Comparison of ENCODE assay signal across 19 cellular contexts in the genomic region with DNA sequence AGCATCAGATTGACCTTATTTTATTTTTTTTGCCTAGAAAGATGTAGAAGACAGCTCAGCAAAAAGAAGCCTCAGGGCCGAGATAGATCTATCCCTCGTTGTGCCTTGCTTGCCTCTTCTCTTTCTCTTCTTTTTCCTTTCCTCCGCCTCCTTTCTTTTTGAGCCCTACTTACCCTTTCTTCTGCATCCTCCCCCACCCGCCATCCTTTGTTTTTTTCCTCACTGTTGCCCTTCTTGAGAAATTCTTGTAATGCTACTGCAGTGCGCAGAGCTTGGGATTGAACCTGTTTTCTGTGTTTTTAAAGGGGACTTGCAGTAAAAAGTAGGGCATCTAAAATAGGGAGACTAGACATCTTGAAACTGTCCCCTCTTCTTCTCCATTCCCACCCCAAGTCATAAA. TPM values are rescaled to one million over a fixed set of nuclear protein-coding genes. Genes with fewer than 3 reads are reported as not detected.
DNase-seq lines count a peak whose midpoint lies in the region; ATAC-seq and TF ChIP-seq lines count a peak whose summit lies in the region.
"Had no signal": no experiment of that assay in that cellular context is flagged by ENCODE, and none has a peak within 500 bp of the region (broad histone marks: within the 10 kb centered on the region; RNA-seq: fewer than 3 reads in every experiment).

No MANE protein-coding gene starts in this region.

- H3K79me1 ChIP-seq in H9 (ENCODE audit: insufficient read depth, low read depth, low read length, poor library complexity, severe bottlenecking) = no peaks in the 10 kb centered on the region

- H3K56ac ChIP-seq in H9 (ENCODE audit: insufficient read length, low read depth, low read length) = no peak overlapping the region

- intact Hi-C loops in activated CD8-positive, alpha-beta T cell treated with anti-CD3 and anti-CD28 coated beads for 36 hours (cut with micrococcal nuclease) = no loop called here
- intact Hi-C loops in breast epithelium (cut with DNase I; ENCODE audit: low total_unique reads) = no loop called here

- no peak overlapping the region for H2BK12ac ChIP-seq in H9 (ENCODE audit: insufficient read length, low read depth, low read length)

- no peak overlapping the region for H4K5ac ChIP-seq in H9 (ENCODE audit: insufficient read length, low read depth, low read length)

- peak overlapping the region; percentile 41 for H3K27ac Mint-ChIP-seq in activated CD8-positive, alpha-beta T cell treated with anti-CD3 and anti-CD28 coated beads for 36 hours
- H3K27ac Mint-ChIP-seq in activated CD8-positive, alpha-beta T cell treated with anti-CD3 and anti-CD28 coated beads, Interleukin-2, amount 10 ng/mL, durations not matched to agents 7 days and 5 days = no peak overlapping the region
- peak overlapping the region; percentile 21 to 92 (median 63); a peak in 6 of 7 replicates for H3K27ac Mint-ChIP-seq in H9
- H3K27ac Mint-ChIP-seq in chondrocyte (ENCODE audit: unreplicated experiment) = peak overlapping the region; percentile 49
- H3K27ac Mint-ChIP-seq in neural progenitor cell = peak overlapping the region; percentile 44
- H3K27ac Mint-ChIP-seq: dendritic cell treated with granulocyte-macrophage colony-stimulating factor and Interleukin-4, amounts not matched to agents 40 ng/mL and 50 ng/mL, for 4 days had no signal

- POLR2A ChIA-PET in activated CD8-positive, alpha-beta T cell treated with anti-CD3 and anti-CD28 coated beads for 36 hours (lab: Charles Lee) = interaction anchor here (0.7 to 1.0 kb wide), 2 partner anchors 54 to 238 kb away, joined by 3 read pairs; no protein-coding TSS in a partner anchor
- POLR2A ChIA-PET in activated CD8-positive, alpha-beta T cell treated with anti-CD3 and anti-CD28 coated beads, Interleukin-2, amount 10 ng/mL, durations not matched to agents 7 days and 5 days (lab: Charles Lee) = no interaction called here

- H4K20me1 ChIP-seq in H9 (ENCODE audit: control insufficient read depth, insufficient read depth, insufficient read length) (no peaks in the 10 kb centered on the region), neural progenitor cell (ENCODE audit: low read depth) (peaks cover 82% of the 10 kb centered on the region), GM23248 (ENCODE audit: insufficient read depth) (peaks cover 45% of the 10 kb centered on the region; the same call in 1 of the 2 replicates)

- H3K79me2 ChIP-seq in H9 (ENCODE audit: insufficient read depth, low read length) (peaks cover 24% of the 10 kb centered on the region; the same call in 1 of the 2 replicates), neural progenitor cell (ENCODE audit: low read depth) (peaks cover 100% of the 10 kb centered on the region), GM23248 (ENCODE audit: insufficient read depth) (peaks cover 100% of the 10 kb centered on the region)

- no peaks in the 10 kb centered on the region for H3K9me3 ChIP-seq in H9 (ENCODE audit: control insufficient read depth, low read depth, low read length)
- no peaks in the 10 kb centered on the region for H3K9me3 ChIP-seq in neural progenitor cell (ENCODE audit: low read depth)
- no peaks in the 10 kb centered on the region for H3K9me3 ChIP-seq in breast epithelium
- no peaks in the 10 kb centered on the region for H3K9me3 ChIP-seq in GM23248 (ENCODE audit: low read depth)
- H3K9me3 ChIP-seq: A549, BLaER1, heart right ventricle, neutrophil, uterus had no signal

- H3K4me1 ChIP-seq in H9 (ENCODE audit: insufficient read depth, low read length) = peaks cover 12% of the 10 kb centered on the region; the same call in 1 of the 2 replicates
- H3K4me1 ChIP-seq in neural progenitor cell = peaks cover 49% of the 10 kb centered on the region
- peaks cover 0 to 2% of the 10 kb centered on the region in 2 donors for H3K4me1 ChIP-seq in breast epithelium
- H3K4me1 ChIP-seq in GM23248 (ENCODE audit: insufficient read depth) = peaks cover 3% of the 10 kb centered on the region

- H3K9ac ChIP-seq in H9 (ENCODE audit: extremely low read depth, insufficient read length, low read length) (no peak overlapping the region), neural progenitor cell (no peak overlapping the region), GM23248 (no peak overlapping the region)
- H3K9ac ChIP-seq: BLaER1 had no signal

- no peaks in the 10 kb centered on the region for H3K23me2 ChIP-seq in H9 (ENCODE audit: insufficient read length, low read depth, low read length, poor library complexity, severe bottlenecking)

- H4K8ac ChIP-seq in H9 (replicated peaks; ENCODE audit: insufficient read length, low read depth, low read length) = no peak overlapping the region

- no peaks in the 10 kb centered on the region for H3K9me3 Mint-ChIP-seq in activated CD8-positive, alpha-beta T cell treated with anti-CD3 and anti-CD28 coated beads for 36 hours
- no peaks in the 10 kb centered on the region for H3K9me3 Mint-ChIP-seq in activated CD8-positive, alpha-beta T cell treated with anti-CD3 and anti-CD28 coated beads, Interleukin-2, amount 10 ng/mL, durations not matched to agents 7 days and 5 days (ENCODE audit: insufficient read depth)
- H3K9me3 Mint-ChIP-seq in H9 (no peaks in the 10 kb centered on the region), chondrocyte (ENCODE audit: low read depth) (no peaks in the 10 kb centered on the region), neural progenitor cell (peaks cover 7% of the 10 kb centered on the region)
- H3K9me3 Mint-ChIP-seq: dendritic cell treated with granulocyte-macrophage colony-stimulating factor and Interleukin-4, amounts not matched to agents 40 ng/mL and 50 ng/mL, for 4 days had no signal

- no peak overlapping the region for H2BK20ac ChIP-seq in H9 (ENCODE audit: low read depth, low read length, poor library complexity, severe bottlenecking)

- H3K4me3 ChIP-seq in neural progenitor cell (no peak overlapping the region), breast epithelium (no peak overlapping the region), GM23248 (no peak overlapping the region)
- H3K4me3 ChIP-seq: A549, BLaER1, heart right ventricle, uterus had no signal

- no peak overlapping the region for H2BK5ac ChIP-seq in H9 (ENCODE audit: insufficient read length, low read length)

- no peak for DNase-seq in activated CD8-positive, alpha-beta T cell treated with anti-CD3 and anti-CD28 coated beads for 36 hours
- no peak for DNase-seq in activated CD8-positive, alpha-beta T cell treated with anti-CD3 and anti-CD28 coated beads, Interleukin-2, amount 10 ng/mL, durations not matched to agents 7 days and 5 days
- DNase-seq in H9 (no peak), chondrocyte (ENCODE audit: low spot score) (no peak), neural progenitor cell (ENCODE audit: low spot score) (peak; percentile 39), breast epithelium (ENCODE audit: low spot score in 2 of 2) (no peak), GM23248 (no peak)
- DNase-seq: activated CD4-positive, alpha-beta T cell treated with anti-CD3 and anti-CD28 coated beads for 4 hours; activated T-cell treated with anti-CD3 and anti-CD28 coated beads for 4 hours; heart right ventricle; left ventricle myocardium superior; NCI-H2171 treated with DMSO at 0.1 percent for 48 hours; NCI-H526 treated with DMSO at 0.1 percent for 48 hours; uterus had no signal

- no peak overlapping the region for H2BK120ac ChIP-seq in H9 (ENCODE audit: low read depth, low read length, poor library complexity, severe bottlenecking)

- peaks cover 31% of the 10 kb centered on the region for H3F3A ChIP-seq in neural progenitor cell (ENCODE audit: low read depth)
- peaks cover 9% of the 10 kb centered on the region for H3F3A ChIP-seq in GM23248 (ENCODE audit: insufficient read depth)

- no peak overlapping the region for H3K4ac ChIP-seq in H9 (ENCODE audit: low read depth, low read length)

- H3K27ac ChIP-seq in H9 (ENCODE audit: insufficient read length, low read depth, low read length) = no peak overlapping the region
- no peak overlapping the region for H3K27ac ChIP-seq in neural progenitor cell
- no peak overlapping the region for H3K27ac ChIP-seq in breast epithelium
- no peak overlapping the region for H3K27ac ChIP-seq in GM23248
- H3K27ac ChIP-seq: A549, BLaER1, heart right ventricle, neutrophil, uterus had no signal

- H3K4me1 Mint-ChIP-seq in activated CD8-positive, alpha-beta T cell treated with anti-CD3 and anti-CD28 coated beads for 36 hours (ENCODE audit: low read depth) = peaks cover 85% of the 10 kb centered on the region
- peaks cover 71% of the 10 kb centered on the region for H3K4me1 Mint-ChIP-seq in activated CD8-positive, alpha-beta T cell treated with anti-CD3 and anti-CD28 coated beads, Interleukin-2, amount 10 ng/mL, durations not matched to agents 7 days and 5 days (ENCODE audit: low read depth)
- H3K4me1 Mint-ChIP-seq in H9 (peaks cover 87 to 89% of the 10 kb centered on the region in 2 experiments), chondrocyte (ENCODE audit: low read depth) (peaks cover 76% of the 10 kb centered on the region), neural progenitor cell (peaks cover 47% of the 10 kb centered on the region)

- H3K23ac ChIP-seq in H9 (ENCODE audit: insufficient read length, low read depth, low read length) = no peak overlapping the region

- H2AFZ ChIP-seq in H9 (ENCODE audit: low read length) (no peak overlapping the region), neural progenitor cell (replicated peaks) (no peak overlapping the region), GM23248 (no peak overlapping the region)

- H3K9me2 ChIP-seq in GM23248 (ENCODE audit: insufficient read depth) = no peaks in the 10 kb centered on the region

- H3K27me3 ChIP-seq in H9 (ENCODE audit: insufficient read depth, low read length) = no peaks in the 10 kb centered on the region
- no peaks in the 10 kb centered on the region for H3K27me3 ChIP-seq in neural progenitor cell
- no peaks in the 10 kb centered on the region for H3K27me3 ChIP-seq in breast epithelium
- H3K27me3 ChIP-seq in GM23248 (replicated peaks; ENCODE audit: insufficient read depth) = no peaks in the 10 kb centered on the region
- H3K27me3 ChIP-seq: BLaER1, heart right ventricle, neutrophil, uterus had no signal

- H3K18ac ChIP-seq in H9 (ENCODE audit: insufficient read length, low read depth, low read length) = peak overlapping the region; percentile 43

- CTCF ChIA-PET in activated CD8-positive, alpha-beta T cell treated with anti-CD3 and anti-CD28 coated beads for 36 hours (lab: Charles Lee) = no interaction called here
- CTCF ChIA-PET in activated CD8-positive, alpha-beta T cell treated with anti-CD3 and anti-CD28 coated beads, Interleukin-2, amount 10 ng/mL, durations not matched to agents 7 days and 5 days (lab: Charles Lee) = interaction anchor here (1.4 to 3.5 kb wide), 2 partner anchors 10 to 15 kb away, joined by 5 to 13 read pairs; no protein-coding TSS in a partner anchor

- no peak overlapping the region for H2AK5ac ChIP-seq in H9 (ENCODE audit: insufficient read length, low read length)

- no peak overlapping the region for H3T11ph ChIP-seq in H9 (ENCODE audit: low read length)

- no peak for ATAC-seq in activated CD8-positive, alpha-beta T cell treated with anti-CD3 and anti-CD28 coated beads for 36 hours
- ATAC-seq in activated CD8-positive, alpha-beta T cell treated with anti-CD3 and anti-CD28 coated beads, Interleukin-2, amount 10 ng/mL, durations not matched to agents 7 days and 5 days = no peak
- no peak for ATAC-seq in HG03432 (IDR thresholded peaks at IDR 0.05; ENCODE audit: unreplicated experiment)
- ATAC-seq: A549, heart right ventricle, left ventricle myocardium superior had no signal

- WGBS in H9 (ENCODE audit: extremely low coverage, insufficient read length, low lambda C conversion rate) = no CpG with 5 or more reads among the region's 5 CpGs
- WGBS in GM23248 (ENCODE audit: low coverage in 1 of 2, low lambda C conversion rate in 2 of 2, missing lambda C conversion rate in 2 of 2), 2 experiments = 86 to 88% methylated on average over 5 of the region's 5 CpGs

- H3K36me3 ChIP-seq in neural progenitor cell = no peaks in the 10 kb centered on the region
- H3K36me3 ChIP-seq in breast epithelium = no peaks in the 10 kb centered on the region
- no peaks in the 10 kb centered on the region for H3K36me3 ChIP-seq in GM23248 (ENCODE audit: low read depth)
- H3K36me3 ChIP-seq: neutrophil, uterus had no signal

- in situ Hi-C loops in GM23248 (cut with MboI) = no loop called here

- no peaks in the 10 kb centered on the region for H3K27me3 Mint-ChIP-seq in activated CD8-positive, alpha-beta T cell treated with anti-CD3 and anti-CD28 coated beads for 36 hours
- no peaks in the 10 kb centered on the region for H3K27me3 Mint-ChIP-seq in activated CD8-positive, alpha-beta T cell treated with anti-CD3 and anti-CD28 coated beads, Interleukin-2, amount 10 ng/mL, durations not matched to agents 7 days and 5 days (ENCODE audit: low read depth)
- H3K27me3 Mint-ChIP-seq in H9 (ENCODE audit: low read depth) (no peaks in the 10 kb centered on the region), chondrocyte (ENCODE audit: low read depth) (no peaks in the 10 kb centered on the region), neural progenitor cell (ENCODE audit: insufficient read depth, low read depth) (peaks cover 2% of the 10 kb centered on the region)
- H3K27me3 Mint-ChIP-seq: dendritic cell treated with granulocyte-macrophage colony-stimulating factor and Interleukin-4, amounts not matched to agents 40 ng/mL and 50 ng/mL, for 4 days had no signal

- no peak overlapping the region for H4K91ac ChIP-seq in H9 (ENCODE audit: insufficient read length, low read depth, low read length)

- H3K4me3 Mint-ChIP-seq in activated CD8-positive, alpha-beta T cell treated with anti-CD3 and anti-CD28 coated beads for 36 hours = no peak overlapping the region
- no peak overlapping the region for H3K4me3 Mint-ChIP-seq in activated CD8-positive, alpha-beta T cell treated with anti-CD3 and anti-CD28 coated beads, Interleukin-2, amount 10 ng/mL, durations not matched to agents 7 days and 5 days
- peak overlapping the region; percentile 26 to 51; a peak in 3 of 5 replicates for H3K4me3 Mint-ChIP-seq in H9
- no peak overlapping the region for H3K4me3 Mint-ChIP-seq in chondrocyte (ENCODE audit: unreplicated experiment)
- no peak overlapping the region for H3K4me3 Mint-ChIP-seq in neural progenitor cell
- H3K4me3 Mint-ChIP-seq: dendritic cell treated with granulocyte-macrophage colony-stimulating factor and Interleukin-4, amounts not matched to agents 40 ng/mL and 50 ng/mL, for 4 days had no signal

- TF ChIP-seq CTCF in activated CD8-positive, alpha-beta T cell treated with anti-CD3 and anti-CD28 coated beads for 36 hours (IDR thresholded peaks at IDR 0.05) = no peak
- no peak for TF ChIP-seq CTCF in H9 (conservative IDR thresholded peaks at IDR 0.05)
- no peak for TF ChIP-seq CTCF in chondrocyte (IDR thresholded peaks at IDR 0.05)
- TF ChIP-seq CTCF in neural progenitor cell (IDR thresholded peaks at IDR 0.05) = no peak
- TF ChIP-seq CTCF in breast epithelium (IDR thresholded peaks at IDR 0.05) = no peak

- TF ChIP-seq POLR2A in breast epithelium (IDR thresholded peaks at IDR 0.05) = no peak

- H3K36me3 Mint-ChIP-seq in activated CD8-positive, alpha-beta T cell treated with anti-CD3 and anti-CD28 coated beads for 36 hours (ENCODE audit: low read depth) = peaks cover 12% of the 10 kb centered on the region
- H3K36me3 Mint-ChIP-seq in activated CD8-positive, alpha-beta T cell treated with anti-CD3 and anti-CD28 coated beads, Interleukin-2, amount 10 ng/mL, durations not matched to agents 7 days and 5 days (ENCODE audit: low read depth) = peaks cover 16% of the 10 kb centered on the region
- H3K36me3 Mint-ChIP-seq in H9 (ENCODE audit: insufficient read depth in 1 of 3, low read depth in 3 of 3) = peaks cover 1 to 7% (median 4%) of the 10 kb centered on the region in 3 experiments; a peak in 3 of 7 replicates
- no peaks in the 10 kb centered on the region for H3K36me3 Mint-ChIP-seq in chondrocyte (ENCODE audit: low read depth)
- peaks cover 14% of the 10 kb centered on the region for H3K36me3 Mint-ChIP-seq in neural progenitor cell

- H2BK15ac ChIP-seq in H9 (ENCODE audit: low read depth, low read length) = no peak overlapping the region

- H3K14ac ChIP-seq in H9 (ENCODE audit: insufficient read depth, low read length) = peak overlapping the region; percentile 14; the same call in 1 of the 2 replicates

- peak overlapping the region; percentile 12 for H3K4me2 ChIP-seq in H9 (ENCODE audit: insufficient read depth, insufficient read length, low read length)
- H3K4me2 ChIP-seq in neural progenitor cell = peak overlapping the region; percentile 51
- no peak overlapping the region for H3K4me2 ChIP-seq in GM23248 (ENCODE audit: unreplicated experiment)
- H3K4me2 ChIP-seq: A549, BLaER1 had no signal

RNA-seq across cellular contexts. Expression of a gene that starts 18.6 kb away (rescaled TPM):
- 100 to 1,000 TPM; 151 to 153 TPM for total RNA-seq in activated CD8-positive, alpha-beta T cell treated with anti-CD3 and anti-CD28 coated beads for 36 hours
- 100 to 1,000 TPM; 232 to 233 TPM for total RNA-seq in activated CD8-positive, alpha-beta T cell treated with anti-CD3 and anti-CD28 coated beads, Interleukin-2, amount 10 ng/mL, durations not matched to agents 7 days and 5 days
- total RNA-seq in H9 (2021) = 199 and 207 TPM in 2 replicates
- 78.7 to 169 TPM (median 168 TPM) in 3 replicates for total RNA-seq in chondrocyte
- total RNA-seq in neural progenitor cell (ENCODE audit: low replicate concordance) = 102 and 178 TPM in 2 replicates
- 100 to 1,000 TPM in 1 of 3 donors, 10 to 100 TPM in 2; 73.5 to 120 (median 96.4) TPM for total RNA-seq in breast epithelium
- 65.4 and 66.3 TPM in 2 replicates for total RNA-seq in GM23248 (2014; rRNA removed; shearing (Covaris generic))
- polyA plus RNA-seq in GM23248 (2016; fragmentation: Nextera tagmentation; extraction: Ambion mirVana) = 107 and 113 TPM in 2 replicates

Comparison
In these comparisons a context has a peak if more than half of its experiments do, and no peak if none do; other contexts are left out.
1. H3K4me3 Mint-ChIP-seq: peak in H9 (2 of 2); none in activated CD8-positive, alpha-beta T cell treated with anti-CD3 and anti-CD28 coated beads for 36 hours (single experiment), activated CD8-positive, alpha-beta T cell treated with anti-CD3 and anti-CD28 coated beads, Interleukin-2, amount 10 ng/mL, durations not matched to agents 7 days and 5 days (single experiment), chondrocyte (single experiment) and neural progenitor cell (single experiment).